Comparison of ENCODE assay signal across 17 cellular contexts in the genomic region with DNA sequence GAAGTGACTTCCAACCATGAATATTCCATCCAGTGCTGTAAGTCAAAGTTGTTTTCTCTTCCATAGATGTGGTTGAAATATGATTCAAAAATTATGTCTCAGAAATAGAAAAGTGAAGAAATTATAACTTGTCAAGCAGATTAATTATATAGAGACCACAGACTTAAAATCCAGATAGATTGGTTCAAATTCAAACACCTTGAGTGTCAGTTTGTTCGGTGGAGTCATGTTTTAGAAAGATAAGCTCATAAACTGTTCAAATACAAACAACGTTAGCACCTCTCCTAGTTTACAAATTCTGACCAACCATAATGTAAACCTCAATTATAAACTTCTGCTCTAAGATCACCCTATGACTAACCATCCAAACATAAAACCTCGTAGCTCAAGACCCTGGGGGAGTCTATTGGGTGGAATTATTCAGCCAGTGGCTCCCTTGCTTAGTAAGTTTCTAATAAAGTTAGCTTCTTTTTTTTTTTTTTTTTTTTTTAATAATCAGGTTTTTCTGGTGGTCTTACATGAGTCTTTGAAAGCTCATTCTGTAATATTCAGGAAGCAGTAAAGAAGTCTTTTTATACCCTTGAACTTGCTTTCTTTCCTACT. TPM values are rescaled to one million over a fixed set of nuclear protein-coding genes. Genes with fewer than 3 reads are reported as not detected.
DNase-seq lines count a peak whose midpoint lies in the region; ATAC-seq and TF ChIP-seq lines count a peak whose summit lies in the region.
"Had no signal": no experiment of that assay in that cellular context is flagged by ENCODE, and none has a peak within 500 bp of the region (broad histone marks: within the 10 kb centered on the region; RNA-seq: fewer than 3 reads in every experiment).

No MANE protein-coding gene starts in this region.

- intact Hi-C loops in PC-3 (cut with micrococcal nuclease), result no loop called here

- no peak overlapping the region for H3K9ac ChIP-seq in PC-3 (ENCODE audit: low read length)
- H3K9ac ChIP-seq: KMS-11 had no signal

- H3K4me1 ChIP-seq in HEK293 (ENCODE audit: control insufficient read depth, insufficient read depth, low read length), result no peaks in the 10 kb centered on the region
- peaks cover 5% of the 10 kb centered on the region; the same call in 1 of the 2 replicates for H3K4me1 ChIP-seq in PC-3 (ENCODE audit: insufficient read depth, low read length)
- H3K4me1 ChIP-seq: Caco-2 had no signal

- H3K4me3 ChIP-seq in HEK293 (ENCODE audit: low read depth, low read length) (no peak overlapping the region), PC-3 (ENCODE audit: low read length) (no peak overlapping the region)

- ATAC-seq in PC-3 (peak; percentile 88), HG02571 (IDR thresholded peaks at IDR 0.05; ENCODE audit: unreplicated experiment) (no peak)
- ATAC-seq: HepG2 had no signal

- POLR2A ChIA-PET in HEK293 (lab: Yijun Ruan, JAX) (interaction anchor here (2.2 kb wide), 1 partner anchor 12 kb away, joined by 11 read pairs; a partner anchor contains a TSS), PC-3 (lab: Charles Lee; ENCODE audit: unreplicated experiment) (interaction anchor here (0.6 kb wide), 1 partner anchor 383 kb away, joined by 6 read pairs; no protein-coding TSS in a partner anchor)

- no peaks in the 10 kb centered on the region for H3K9me2 ChIP-seq in PC-3 (replicated peaks; ENCODE audit: low read length)

- H3K4me2 ChIP-seq in PC-3 (ENCODE audit: low read length), result no peak overlapping the region
- H3K4me2 ChIP-seq: KMS-11 had no signal

- H3K27ac ChIP-seq in HEK293 (ENCODE audit: extremely low read depth, low read depth, low read length) (no peak overlapping the region), PC-3 (ENCODE audit: low read length) (no peak overlapping the region)
- H3K27ac ChIP-seq: C4-2B, KMS-11 had no signal

- no peaks in the 10 kb centered on the region for H3F3A ChIP-seq in PC-3 (ENCODE audit: low read length, unreplicated experiment)

- no peaks in the 10 kb centered on the region for H4K20me1 ChIP-seq in PC-3 (ENCODE audit: low read length)

- BruUV-seq in PC-3 (replicated peaks; lab: Mats Ljungman, UMichigan), result no TSS peak

- H3K9me3 ChIP-seq in HEK293 (ENCODE audit: control insufficient read depth, insufficient read depth, low read depth, low read length) (no peaks in the 10 kb centered on the region), PC-3 (ENCODE audit: low read length) (no peaks in the 10 kb centered on the region)
- H3K9me3 ChIP-seq: Caco-2 had no signal

- H2AFZ ChIP-seq in PC-3 (ENCODE audit: low read length), result no peak overlapping the region; the same call in 1 of the 2 replicates

- CTCF ChIA-PET in HEK293 (lab: Yijun Ruan, JAX), result interaction anchor here (0.6 to 1.0 kb wide), 2 partner anchors 43 to 185 kb away, joined by 3 read pairs; no protein-coding TSS in a partner anchor
- CTCF ChIA-PET in PC-3 (lab: Charles Lee), result interaction anchor here (0.6 kb wide), 1 partner anchor 43 kb away, joined by 4 read pairs; no protein-coding TSS in a partner anchor

- TF ChIP-seq CTCF in HEK293 (tag by site-specific recombination; IDR thresholded peaks at IDR 0.05) (no peak), PC-3 (conservative IDR thresholded peaks at IDR 0.05; ENCODE audit: low read depth, low read length) (no peak)

- DNase-seq in PC-3 (peak; percentile 40), iris pigment epithelial cell (ENCODE audit: low read depth) (peak; percentile 13), ecto neural progenitor cell (ENCODE audit: low spot score) (no peak), activated T-cell treated with anti-CD3 and anti-CD28 coated beads for 4 hours (no peak)
- DNase-seq in stimulated activated CD4-positive, alpha-beta T cell treated with anti-CD3 and anti-CD28 coated beads, Interleukin-2, amount 100 ng/mL, for 48 hours, result no peak
- DNase-seq: ACHN; AML-193; Caco-2; CD4-positive, alpha-beta T cell; GF-D8; GOT3; H9 had no signal

- H3K36me3 ChIP-seq in HEK293 (ENCODE audit: control insufficient read depth in 2 of 2, insufficient read depth in 1 of 2, low read length in 2 of 2) (no peaks in the 10 kb centered on the region), PC-3 (ENCODE audit: low read depth, low read length) (no peaks in the 10 kb centered on the region)

- no peaks in the 10 kb centered on the region for H3K27me3 ChIP-seq in PC-3 (ENCODE audit: low read length)

- no peaks in the 10 kb centered on the region for H3K79me2 ChIP-seq in PC-3 (ENCODE audit: low read length)

TF ChIP-seq in HEK293, 187 proteins besides CTCF, POLR2A, EP300 and RAD21:
- TF ChIP-seq, protein P1, sequence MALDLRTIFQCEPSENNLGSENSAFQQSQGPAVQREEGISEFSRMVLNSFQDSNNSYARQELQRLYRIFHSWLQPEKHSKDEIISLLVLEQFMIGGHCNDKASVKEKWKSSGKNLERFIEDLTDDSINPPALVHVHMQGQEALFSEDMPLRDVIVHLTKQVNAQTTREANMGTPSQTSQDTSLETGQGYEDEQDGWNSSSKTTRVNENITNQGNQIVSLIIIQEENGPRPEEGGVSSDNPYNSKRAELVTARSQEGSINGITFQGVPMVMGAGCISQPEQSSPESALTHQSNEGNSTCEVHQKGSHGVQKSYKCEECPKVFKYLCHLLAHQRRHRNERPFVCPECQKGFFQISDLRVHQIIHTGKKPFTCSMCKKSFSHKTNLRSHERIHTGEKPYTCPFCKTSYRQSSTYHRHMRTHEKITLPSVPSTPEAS (tag by site-specific recombination; IDR thresholded peaks at IDR 0.05), result no peak
- TF ChIP-seq ZNF184 (tag by site-specific recombination; IDR thresholded peaks at IDR 0.05) (0 out of 2 replicates have a peak, but pooled peaks have one; percentile 8), ZFHX2 (tag by site-specific recombination; conservative IDR thresholded peaks at IDR 0.05) (no peak)
- TF ChIP-seq, protein P2, sequence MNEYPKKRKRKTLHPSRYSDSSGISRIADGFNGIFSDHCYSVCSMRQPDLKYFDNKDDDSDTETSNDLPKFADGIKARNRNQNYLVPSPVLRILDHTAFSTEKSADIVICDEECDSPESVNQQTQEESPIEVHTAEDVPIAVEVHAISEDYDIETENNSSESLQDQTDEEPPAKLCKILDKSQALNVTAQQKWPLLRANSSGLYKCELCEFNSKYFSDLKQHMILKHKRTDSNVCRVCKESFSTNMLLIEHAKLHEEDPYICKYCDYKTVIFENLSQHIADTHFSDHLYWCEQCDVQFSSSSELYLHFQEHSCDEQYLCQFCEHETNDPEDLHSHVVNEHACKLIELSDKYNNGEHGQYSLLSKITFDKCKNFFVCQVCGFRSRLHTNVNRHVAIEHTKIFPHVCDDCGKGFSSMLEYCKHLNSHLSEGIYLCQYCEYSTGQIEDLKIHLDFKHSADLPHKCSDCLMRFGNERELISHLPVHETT (tag by site-specific recombination; IDR thresholded peaks at IDR 0.05), result no peak
- TF ChIP-seq, protein P3, sequence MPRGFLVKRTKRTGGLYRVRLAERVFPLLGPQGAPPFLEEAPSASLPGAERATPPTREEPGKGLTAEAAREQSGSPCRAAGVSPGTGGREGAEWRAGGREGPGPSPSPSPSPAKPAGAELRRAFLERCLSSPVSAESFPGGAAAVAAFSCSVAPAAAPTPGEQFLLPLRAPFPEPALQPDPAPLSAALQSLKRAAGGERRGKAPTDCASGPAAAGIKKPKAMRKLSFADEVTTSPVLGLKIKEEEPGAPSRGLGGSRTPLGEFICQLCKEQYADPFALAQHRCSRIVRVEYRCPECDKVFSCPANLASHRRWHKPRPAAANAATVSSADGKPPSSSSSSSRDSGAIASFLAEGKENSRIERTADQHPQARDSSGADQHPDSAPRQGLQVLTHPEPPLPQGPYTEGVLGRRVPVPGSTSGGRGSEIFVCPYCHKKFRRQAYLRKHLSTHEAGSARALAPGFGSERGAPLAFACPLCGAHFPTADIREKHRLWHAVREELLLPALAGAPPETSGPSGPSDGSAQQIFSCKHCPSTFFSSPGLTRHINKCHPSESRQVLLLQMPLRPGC (tag by site-specific recombination; IDR thresholded peaks at IDR 0.05), result no peak
- TF ChIP-seq, protein P4, sequence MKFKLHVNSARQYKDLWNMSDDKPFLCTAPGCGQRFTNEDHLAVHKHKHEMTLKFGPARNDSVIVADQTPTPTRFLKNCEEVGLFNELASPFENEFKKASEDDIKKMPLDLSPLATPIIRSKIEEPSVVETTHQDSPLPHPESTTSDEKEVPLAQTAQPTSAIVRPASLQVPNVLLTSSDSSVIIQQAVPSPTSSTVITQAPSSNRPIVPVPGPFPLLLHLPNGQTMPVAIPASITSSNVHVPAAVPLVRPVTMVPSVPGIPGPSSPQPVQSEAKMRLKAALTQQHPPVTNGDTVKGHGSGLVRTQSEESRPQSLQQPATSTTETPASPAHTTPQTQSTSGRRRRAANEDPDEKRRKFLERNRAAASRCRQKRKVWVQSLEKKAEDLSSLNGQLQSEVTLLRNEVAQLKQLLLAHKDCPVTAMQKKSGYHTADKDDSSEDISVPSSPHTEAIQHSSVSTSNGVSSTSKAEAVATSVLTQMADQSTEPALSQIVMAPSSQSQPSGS (tag by site-specific recombination; IDR thresholded peaks at IDR 0.05; ENCODE audit: low read depth), result no peak

RNA-seq across cellular contexts. Expression of a gene that starts 12.4 kb away (rescaled TPM):
- total RNA-seq in PC-3 (2014; rRNA removed), result 297 and 343 TPM in 2 replicates

RNA-seq across cellular contexts. Expression of a gene that starts 21.9 kb away (rescaled TPM):
- 12.5 and 17.0 TPM in 2 replicates for total RNA-seq in PC-3 (2014; rRNA removed)

RNA-seq across cellular contexts. Expression of a gene that starts 52.6 kb away (rescaled TPM):
- total RNA-seq in PC-3 (2014; rRNA removed), result 49.3 and 56.3 TPM in 2 replicates
- total RNA-seq: Caco-2, HepG2 had no signal

Comparison
In these comparisons a context has a peak if more than half of its experiments do, and no peak if none do; other contexts are left out.
1. DNase-seq: peak in PC-3 (single experiment) and iris pigment epithelial cell (single experiment); none in ecto neural progenitor cell (single experiment), activated T-cell treated with anti-CD3 and anti-CD28 coated beads for 4 hours (single experiment) and stimulated activated CD4-positive, alpha-beta T cell treated with anti-CD3 and anti-CD28 coated beads, Interleukin-2, amount 100 ng/mL, for 48 hours (0 of 2).